Comparison of ENCODE assay signal across 15 cellular contexts in genomic region chr16:84677849-84678248, GRCh38.
"Had no signal": no experiment of that assay in that cellular context is flagged by ENCODE, and none has a peak within 500 bp of the region (broad histone marks: within the 10 kb centered on the region; RNA-seq: fewer than 3 reads in every experiment).

No MANE protein-coding gene starts in this region.

- H2AFZ ChIP-seq: parathyroid adenoma had no signal

- DNase-seq: activated B cell treated with CpG ODN at 0.5 μM for 24 hours; activated CD4-positive, alpha-beta memory T cell treated with anti-CD3 and anti-CD28 coated beads, Interleukin-2, amount 10 ng/mL, durations not matched to agents 7 days and 5 days; activated CD4-positive, alpha-beta T cell treated with anti-CD3 and anti-CD28 coated beads for 4 hours; activated CD8-positive, alpha-beta memory T cell treated with anti-CD3 and anti-CD28 coated beads, Interleukin-2, amount 10 ng/mL, durations not matched to agents 7 days and 5 days; activated naive CD8-positive, alpha-beta T cell treated with anti-CD3 and anti-CD28 coated beads for 36 hours; amniotic stem cell; effector memory CD8-positive, alpha-beta T cell; naive thymus-derived CD8-positive, alpha-beta T cell; stimulated activated naive CD8-positive, alpha-beta T cell treated with anti-CD3 and anti-CD28 coated beads, Interleukin-15, Interleukin-2, amounts not matched to agents 100 U/mL and 50 U/mL, for 24 hours; T-helper 2 cell; uterus had no signal

- ATAC-seq: activated CD8-positive, alpha-beta memory T cell treated with anti-CD3 and anti-CD28 coated beads, Interleukin-2, amount 10 ng/mL, durations not matched to agents 7 days and 5 days; effector memory CD8-positive, alpha-beta T cell; naive thymus-derived CD8-positive, alpha-beta T cell; stimulated activated naive CD8-positive, alpha-beta T cell treated with anti-CD3 and anti-CD28 coated beads, Interleukin-15, Interleukin-2, amounts not matched to agents 100 U/mL and 50 U/mL, for 24 hours had no signal

- H3K4me3 ChIP-seq: cardiac muscle cell, tibial nerve, uterus had no signal

- H3K27ac ChIP-seq: cardiac muscle cell, parathyroid adenoma, tibial nerve, uterus had no signal

- H3K36me3 ChIP-seq: cardiac muscle cell, tibial nerve, uterus had no signal

- H3K79me2 ChIP-seq: parathyroid adenoma had no signal

- H3K4me1 ChIP-seq: parathyroid adenoma, tibial nerve, uterus had no signal

- FAIRE-seq: TTC549 had no signal

- H3K9me3 ChIP-seq: tibial nerve, uterus had no signal

- H3K27me3 ChIP-seq: cardiac muscle cell, tibial nerve, uterus had no signal

- H3K9ac ChIP-seq: parathyroid adenoma had no signal
